In genomic region chr9:100919526-100919925, GRCh38 we compare ENCODE assay signal across 23 cellular contexts.
"Had no signal": no experiment of that assay in that cellular context is flagged by ENCODE, and none has a peak within 500 bp of the region (broad histone marks: within the 10 kb centered on the region; RNA-seq: fewer than 3 reads in every experiment).

No MANE protein-coding gene starts in this region.

- ATAC-seq: natural killer cell treated with Interleukin-12 subunit alpha and Interleukin-12 subunit beta and Interleukin-15 and Interleukin-18, amount 100 ng/mL, for 72 hours; pancreas; right cardiac atrium; right lobe of liver; stimulated activated effector memory CD8-positive, alpha-beta T cell treated with anti-CD3 and anti-CD28 coated beads, Interleukin-12 subunit alpha, Interleukin-12 subunit beta, amount 100 ng/mL, for 72 hours; stimulated activated naive B cell treated with anti-CD40 and anti-IgM and Interleukin-4, amounts not matched to agents 10 μg/mL and 1 μg/mL and 100 μg/mL, for 72 hours had no signal

- H3K27ac ChIP-seq: neutrophil, pancreas, prostate gland, right lobe of liver, sigmoid colon, stomach, thoracic aorta, thyroid gland, tibial nerve, upper lobe of left lung, vagina had no signal

- DNase-seq: nephron progenitor cell; pancreas; right cardiac atrium; right lobe of liver; sigmoid colon; small intestine; stimulated activated CD4-positive, alpha-beta T cell treated with anti-CD3 and anti-CD28 coated beads, Interleukin-15, amount 100 ng/mL, for 24 hours; stimulated activated CD4-positive, alpha-beta T cell treated with anti-CD3 and anti-CD28 coated beads, Interleukin-2, amount 100 ng/mL, for 24 hours; stimulated activated CD4-positive, alpha-beta T cell treated with anti-CD3 and anti-CD28 coated beads, Interleukin-2, amount 100 ng/mL, for 48 hours; stimulated activated CD4-positive, alpha-beta T cell treated with anti-CD3 and anti-CD28 coated beads, Interleukin-4, amount 100 ng/mL, for 24 hours; stimulated activated naive B cell treated with anti-CD40 and anti-IgM and Interleukin-4, amounts not matched to agents 10 μg/mL and 1 μg/mL and 100 μg/mL, for 72 hours; stimulated activated naive CD4-positive, alpha-beta T cell treated with Interleukin-2 at 50 U/mL for 16 hours; stomach; thyroid gland; trophoblast cell; upper lobe of left lung had no signal
